In the genomic region with DNA sequence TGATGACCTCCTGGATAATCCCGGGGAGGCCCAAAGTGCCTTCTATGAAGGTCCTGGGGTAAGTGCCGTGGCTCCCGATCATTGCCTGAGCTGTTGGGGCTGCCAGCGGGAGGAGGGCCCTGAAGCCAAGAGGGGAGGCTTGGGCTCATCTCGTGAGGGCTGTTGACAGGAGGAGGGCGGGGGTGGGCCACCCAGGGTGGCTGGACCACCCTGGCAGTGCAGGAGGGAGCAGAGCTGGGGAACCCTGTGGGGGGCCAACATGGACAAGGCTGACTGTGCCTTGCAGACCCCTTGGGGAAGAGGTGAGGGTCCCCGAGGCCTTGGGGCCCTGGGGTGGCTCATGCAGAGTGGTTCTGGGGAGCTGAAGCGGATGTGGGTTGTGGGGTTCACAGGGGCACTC, we compare ENCODE assay signal across 22 cellular contexts. TPM values are rescaled to one million over a fixed set of nuclear protein-coding genes. Genes with fewer than 3 reads are reported as not detected.
DNase-seq lines count a peak whose midpoint lies in the region; ATAC-seq and TF ChIP-seq lines count a peak whose summit lies in the region.
"Had no signal": no experiment of that assay in that cellular context is flagged by ENCODE, and none has a peak within 500 bp of the region (broad histone marks: within the 10 kb centered on the region; RNA-seq: fewer than 3 reads in every experiment).

No MANE protein-coding gene starts in this region.

- no peak for TF ChIP-seq CTCF in osteoblast (IDR thresholded peaks at IDR 0.05; ENCODE audit: extremely low read depth, low read depth, low read length)

- no peaks in the 10 kb centered on the region for H3K9me3 Mint-ChIP-seq in activated naive CD4-positive, alpha-beta T cell treated with anti-CD3 and anti-CD28 coated beads, Interleukin-2, amount 50 U/mL, for 24 hours
- H3K9me3 Mint-ChIP-seq: CD4-positive, alpha-beta T cell; CD8-positive, alpha-beta memory T cell; GM23338 had no signal

- H2AFZ ChIP-seq in osteoblast (ENCODE audit: low read length): no peak overlapping the region
- H2AFZ ChIP-seq: GM23338 had no signal

- H3K27me3 ChIP-seq in SJSA1 (replicated peaks): no peaks in the 10 kb centered on the region
- H3K27me3 ChIP-seq in osteoblast (ENCODE audit: insufficient read depth, low read length): no peaks in the 10 kb centered on the region
- H3K27me3 ChIP-seq: BE2C; BLaER1 treated with 17β-estradiol and CSF1 and Interleukin-3, amounts not matched to agents 10 nM and 100 nM had no signal

- peaks cover 15% of the 10 kb centered on the region for H3K79me2 ChIP-seq in osteoblast (ENCODE audit: insufficient read depth, low read length)

- H3K4me3 ChIP-seq in SJSA1: no peak overlapping the region
- no peak overlapping the region for H3K4me3 ChIP-seq in osteoblast (ENCODE audit: insufficient read depth, low read length)
- H3K4me3 ChIP-seq: BLaER1 treated with 17β-estradiol and CSF1 and Interleukin-3, amounts not matched to agents 10 nM and 100 nM; GM12878; GM23338 had no signal

- intact Hi-C loops in Right ventricle myocardium superior (cut with DNase I): no loop called here

- H3K9me3 ChIP-seq in SJSA1 (replicated peaks): no peaks in the 10 kb centered on the region
- H3K9me3 ChIP-seq in osteoblast (ENCODE audit: low read depth, low read length): no peaks in the 10 kb centered on the region
- H3K9me3 ChIP-seq: BE2C; BLaER1 treated with 17β-estradiol and CSF1 and Interleukin-3, amounts not matched to agents 10 nM and 100 nM had no signal

- H3K4me2 ChIP-seq in osteoblast (ENCODE audit: insufficient read depth, low read length): no peak overlapping the region
- H3K4me2 ChIP-seq: BLaER1 treated with 17β-estradiol and CSF1 and Interleukin-3, amounts not matched to agents 10 nM and 100 nM; GM23338 had no signal

- H4K20me1 ChIP-seq in osteoblast (ENCODE audit: insufficient read depth, low read length): peaks cover 10% of the 10 kb centered on the region

- peaks cover 76% of the 10 kb centered on the region for H3K36me3 ChIP-seq in SJSA1
- peaks cover 33% of the 10 kb centered on the region for H3K36me3 ChIP-seq in osteoblast (ENCODE audit: insufficient read depth, low read length)

- peaks cover 4% of the 10 kb centered on the region for H3K4me1 Mint-ChIP-seq in activated naive CD4-positive, alpha-beta T cell treated with anti-CD3 and anti-CD28 coated beads, Interleukin-2, amount 50 U/mL, for 24 hours
- H3K4me1 Mint-ChIP-seq: CD14-positive monocyte; CD8-positive, alpha-beta memory T cell; GM23338 had no signal

- H3K4me3 Mint-ChIP-seq in activated naive CD4-positive, alpha-beta T cell treated with anti-CD3 and anti-CD28 coated beads, Interleukin-2, amount 50 U/mL, for 24 hours: no peak overlapping the region
- H3K4me3 Mint-ChIP-seq: CD14-positive monocyte; CD4-positive, alpha-beta T cell; CD8-positive, alpha-beta memory T cell; GM23338 had no signal

- ATAC-seq in Right ventricle myocardium superior (ENCODE audit: poor library complexity): no peak
- ATAC-seq: GM12878, GM23338 had no signal

- H3K4me1 ChIP-seq in SJSA1 (replicated peaks) (peaks cover 20% of the 10 kb centered on the region), osteoblast (ENCODE audit: insufficient read depth, low read length) (no peaks in the 10 kb centered on the region)
- H3K4me1 ChIP-seq: BE2C had no signal

- DNase-seq in activated naive CD4-positive, alpha-beta T cell treated with Interleukin-2 at 50 U/mL for 16 hours: no peak
- peak; percentile 7 for DNase-seq in AG20443 (ENCODE audit: low spot score)
- DNase-seq in SJSA1 (ENCODE audit: low read depth in 1 of 2, low spot score in 2 of 2): peak; percentile 44 to 72
- peak; percentile 46 for DNase-seq in osteoblast (ENCODE audit: insufficient read length, low spot score, missing footprints)
- DNase-seq in medulla oblongata (ENCODE audit: extremely low spot score): no peak
- no peak for DNase-seq in Right ventricle myocardium superior
- no peak for DNase-seq in NCI-H345 (lab: John Stamatoyannopoulos, UW)
- DNase-seq: AML-193; BE2C; CD4-positive, alpha-beta T cell; CD8-positive, alpha-beta memory T cell; DMS 273 treated with DMSO at 0.1 percent for 48 hours; DMS79; EL; GDM1; HCEC 1CT had no signal

- no peaks in the 10 kb centered on the region for H3K27me3 Mint-ChIP-seq in activated naive CD4-positive, alpha-beta T cell treated with anti-CD3 and anti-CD28 coated beads, Interleukin-2, amount 50 U/mL, for 24 hours
- H3K27me3 Mint-ChIP-seq: CD4-positive, alpha-beta T cell; CD8-positive, alpha-beta memory T cell had no signal

- peak overlapping the region; percentile 46 for H3K27ac Mint-ChIP-seq in activated naive CD4-positive, alpha-beta T cell treated with anti-CD3 and anti-CD28 coated beads, Interleukin-2, amount 50 U/mL, for 24 hours
- H3K27ac Mint-ChIP-seq: CD4-positive, alpha-beta T cell; GM23338 had no signal

- no peak overlapping the region; the same call in 1 of the 2 replicates for H3K27ac ChIP-seq in SJSA1
- H3K27ac ChIP-seq in osteoblast (ENCODE audit: low read depth, low read length): no peak overlapping the region
- H3K27ac ChIP-seq: 22Rv1; BLaER1 treated with 17β-estradiol and CSF1 and Interleukin-3, amounts not matched to agents 10 nM and 100 nM had no signal

- H3K36me3 Mint-ChIP-seq in activated naive CD4-positive, alpha-beta T cell treated with anti-CD3 and anti-CD28 coated beads, Interleukin-2, amount 50 U/mL, for 24 hours: peaks cover 10% of the 10 kb centered on the region

RNA-seq across cellular contexts. Expression of a gene that starts 37.4 kb away (rescaled TPM):
- total RNA-seq in SJSA1 (2014; rRNA removed; shearing (Covaris generic)): 25.7 and 35.9 TPM in 2 replicates
- total RNA-seq in osteoblast: 136 and 144 TPM in 2 replicates
- total RNA-seq in Right ventricle myocardium superior: 45.2 TPM

Comparison
In these comparisons a context has a peak if more than half of its experiments do, and no peak if none do; other contexts are left out.
1. DNase-seq: peak in AG20443 (single experiment), SJSA1 (2 of 2) and osteoblast (single experiment); none in activated naive CD4-positive, alpha-beta T cell treated with Interleukin-2 at 50 U/mL for 16 hours (single experiment), medulla oblongata (single experiment), Right ventricle myocardium superior (single experiment) and NCI-H345 (single experiment).